Comparison of ENCODE assay signal across 1 cellular context in genomic region chr1:159177273-159177907, GRCh38.
A peak's percentile ranks its signal among the peaks of the same experiment; 100 is the strongest.
TF ChIP-seq lines count a peak whose summit lies in the region.

No MANE protein-coding gene starts in this region.

TF ChIP-seq in GM12878, 131 proteins besides CTCF, POLR2A, EP300 and RAD21 (continued from another document and continues in another):
- TF ChIP-seq ZZZ3 (IDR thresholded peaks at IDR 0.05; ENCODE audit: control insufficient read depth, insufficient read length, low read depth) (no peak), SREBF2 (IDR thresholded peaks at IDR 0.05; ENCODE audit: low read length) (no peak), IRF4 (IDR thresholded peaks at IDR 0.05; ENCODE audit: low read depth, low read length) (0 out of 2 replicates have a peak, but pooled peaks have one; percentile 25), ATF7 (IDR thresholded peaks at IDR 0.05; ENCODE audit: low read depth) (no peak), SKIL (IDR thresholded peaks at IDR 0.05; ENCODE audit: low read depth, poor library complexity, severe bottlenecking) (no peak), ZBTB33 (IDR thresholded peaks at IDR 0.05) (no peak), ZNF384 (IDR thresholded peaks at IDR 0.05; ENCODE audit: borderline replicate concordance, low read depth, low read length) (no peak), SMARCA5 (IDR thresholded peaks at IDR 0.05) (no peak), PML (IDR thresholded peaks at IDR 0.05; ENCODE audit: low read length) (no peak), ZBED1 (IDR thresholded peaks at IDR 0.05; ENCODE audit: borderline replicate concordance) (no peak), SMAD1 (IDR thresholded peaks at IDR 0.05; ENCODE audit: low read depth, partially characterized antibody) (no peak), BMI1 (IDR thresholded peaks at IDR 0.05; ENCODE audit: borderline replicate concordance) (no peak), ZSCAN29 (IDR thresholded peaks at IDR 0.05) (no peak), FOXK2 (IDR thresholded peaks at IDR 0.05) (no peak), ELK1 (IDR thresholded peaks at IDR 0.05; ENCODE audit: low read depth, low read length) (no peak), TCF3 (IDR thresholded peaks at IDR 0.05; ENCODE audit: borderline replicate concordance, insufficient read depth, low read depth, low read length) (no peak), PBX3 (IDR thresholded peaks at IDR 0.05; ENCODE audit: insufficient replicate concordance, low read depth, low read length) (no peak), ZNF217 (IDR thresholded peaks at IDR 0.05) (no peak), CBFB (IDR thresholded peaks at IDR 0.05; ENCODE audit: low read depth) (no peak), STAT3 (IDR thresholded peaks at IDR 0.05; ENCODE audit: low read depth, low read length) (no peak), NKRF (conservative IDR thresholded peaks at IDR 0.05) (peak; percentile 63; the same call in 1 of the 2 replicates), NR2F1 (conservative IDR thresholded peaks at IDR 0.05) (no peak), SMAD5 (IDR thresholded peaks at IDR 0.05; ENCODE audit: low read depth) (no peak), ZNF207 (IDR thresholded peaks at IDR 0.05; ENCODE audit: borderline replicate concordance) (no peak), SREBF1 (IDR thresholded peaks at IDR 0.05; ENCODE audit: low read length) (peak; percentile 94), RCOR1 (conservative IDR thresholded peaks at IDR 0.05; ENCODE audit: low read depth, low read length) (peak; percentile 99), MYC (IDR thresholded peaks at IDR 0.05; ENCODE audit: insufficient read depth, insufficient read length, insufficient replicate concordance, low read length, severe bottlenecking) (no peak), RELA (IDR thresholded peaks at IDR 0.05; ENCODE audit: borderline replicate concordance, partially characterized antibody) (no peak), PRDM15 (CRISPR knock-in tag; IDR thresholded peaks at IDR 0.05) (no peak), SRF (IDR thresholded peaks at IDR 0.05; ENCODE audit: low read depth in 2 of 2, low read length in 2 of 2) (no peak), STAT1 (conservative IDR thresholded peaks at IDR 0.05) (no peak), HSF1 (IDR thresholded peaks at IDR 0.05; ENCODE audit: low read depth, low read length) (no peak), RB1 (IDR thresholded peaks at IDR 0.05; ENCODE audit: borderline replicate concordance) (no peak), USF1 (IDR thresholded peaks at IDR 0.05; ENCODE audit: borderline replicate concordance, extremely low read length, insufficient read depth, low read depth, low read length) (no peak), POLR2AphosphoS5 (IDR thresholded peaks at IDR 0.05; ENCODE audit: low read length) (no peak), CHD2 (IDR thresholded peaks at IDR 0.05; ENCODE audit: borderline replicate concordance, low read depth, low read length) (no peak), E2F4 (IDR thresholded peaks at IDR 0.05; ENCODE audit: low read depth, low read length) (no peak), EGR1 (IDR thresholded peaks at IDR 0.05; ENCODE audit: borderline replicate concordance in 1 of 2, low read depth in 2 of 2, low read length in 2 of 2) (no peak), GABPA (IDR thresholded peaks at IDR 0.05; ENCODE audit: low read depth) (no peak), JUND (IDR thresholded peaks at IDR 0.05; ENCODE audit: low read depth, low read length) (no peak), BCL3 (IDR thresholded peaks at IDR 0.05; ENCODE audit: borderline replicate concordance, insufficient read depth, low read depth, low read length, poor library complexity, severe bottlenecking) (no peak)
